9 cellular contexts compared by ENCODE assay signal in genomic region chr5:145811834-145812625, GRCh38. TPM values are rescaled to one million over a fixed set of nuclear protein-coding genes. Genes with fewer than 3 reads are reported as not detected.
DNase-seq lines count a peak whose midpoint lies in the region; ATAC-seq and TF ChIP-seq lines count a peak whose summit lies in the region.
"Had no signal": no experiment of that assay in that cellular context is flagged by ENCODE, and none has a peak within 500 bp of the region (broad histone marks: within the 10 kb centered on the region; RNA-seq: fewer than 3 reads in every experiment).

No MANE protein-coding gene starts in this region.

- H3K9me3 ChIP-seq in vagina (no peaks in the 10 kb centered on the region), upper lobe of left lung (no peaks in the 10 kb centered on the region)
- H3K9me3 ChIP-seq: thoracic aorta had no signal

- H3K27ac ChIP-seq in vagina (no peak overlapping the region), upper lobe of left lung (no peak overlapping the region)
- H3K27ac ChIP-seq: thoracic aorta had no signal

- H3K36me3 ChIP-seq in vagina (peaks cover 0 to 3% of the 10 kb centered on the region in 2 donors), H7 (replicated peaks; ENCODE audit: control insufficient read depth, insufficient read depth, low read length) (no peaks in the 10 kb centered on the region), upper lobe of left lung (peaks cover 0 to 4% (median 0%) of the 10 kb centered on the region in 4 donors)

- WGBS in upper lobe of left lung, 2 donors = 77 to 88% methylated on average over 3 of the region's 3 CpGs

- no peaks in the 10 kb centered on the region for H3K27me3 ChIP-seq in vagina
- no peaks in the 10 kb centered on the region for H3K27me3 ChIP-seq in H7 (ENCODE audit: control insufficient read depth, insufficient read depth, low read length)
- no peaks in the 10 kb centered on the region for H3K27me3 ChIP-seq in upper lobe of left lung

- ATAC-seq in left lobe of liver (peak; percentile 86), upper lobe of left lung (ENCODE audit: low FRiP score in 2 of 2) (no peak)

- peaks cover 11% of the 10 kb centered on the region for H3K4me1 Mint-ChIP-seq in brain

- peaks cover 7% of the 10 kb centered on the region for H3K36me3 Mint-ChIP-seq in brain

- intact Hi-C loops in vagina (cut with DNase I) = no loop called here

- H3K4me3 ChIP-seq in vagina = no peak overlapping the region
- no peak overlapping the region for H3K4me3 ChIP-seq in H7 (ENCODE audit: insufficient read depth, low read depth, low read length)
- H3K4me3 ChIP-seq in upper lobe of left lung = no peak overlapping the region
- H3K4me3 ChIP-seq: thoracic aorta had no signal

- peak; percentile 70 for DNase-seq in COLO668 (lab: John Stamatoyannopoulos, UW; ENCODE audit: unreplicated experiment)
- DNase-seq in NCI-H1092 treated with DMSO at 0.1 percent for 48 hours (lab: John Stamatoyannopoulos, UW) = peak; percentile 34
- no peak for DNase-seq in left lobe of liver (ENCODE audit: low spot score)
- DNase-seq in HPDE6-E6E7 (ENCODE audit: extremely low spot score) = no peak
- no peak for DNase-seq in vagina (ENCODE audit: extremely low spot score in 2 of 2)
- DNase-seq in H7 = no peak
- no peak for DNase-seq in upper lobe of left lung

- peaks cover 4% of the 10 kb centered on the region for H3K27me3 Mint-ChIP-seq in brain

- peak overlapping the region in 3 of 5 experiments; percentile 5 to 14 (median 6) for H3K27ac Mint-ChIP-seq in brain

- peak; percentile 43 to 60 for TF ChIP-seq CTCF in brain (conservative IDR thresholded peaks at IDR 0.05)
- TF ChIP-seq CTCF in vagina (IDR thresholded peaks at IDR 0.05) = no peak
- peak in 1 of 6 experiments; percentile 19 for TF ChIP-seq CTCF in upper lobe of left lung (IDR thresholded peaks at IDR 0.05)

- TF ChIP-seq POLR2A in vagina (IDR thresholded peaks at IDR 0.05) (no peak), upper lobe of left lung (IDR thresholded peaks at IDR 0.05) (no peak)

- H3K4me1 ChIP-seq in vagina (no peaks in the 10 kb centered on the region), upper lobe of left lung (no peaks in the 10 kb centered on the region)

- H3K4me3 Mint-ChIP-seq in brain = no peak overlapping the region

- no peak for TF ChIP-seq EP300 in upper lobe of left lung (IDR thresholded peaks at IDR 0.05)

- no peaks in the 10 kb centered on the region for H3K9me3 Mint-ChIP-seq in brain

RNA-seq across cellular contexts. Expression of gene PRELID2, which starts 23.1 kb away (rescaled TPM):
- 2.4 TPM for polyA plus RNA-seq in brain (ENCODE audit: insufficient read depth, low read depth, low replicate concordance)
- 3.3 TPM for total RNA-seq in left lobe of liver
- 16.2 TPM for total RNA-seq in vagina
- total RNA-seq in H7 (2014; rRNA removed; shearing (Covaris generic)) = 4.1 and 8.9 TPM in 2 replicates
- total RNA-seq in upper lobe of left lung = 10 to 100 TPM in 2 of 6 donors, 1 to 10 TPM in 4; 3.2 to 13.7 (median 6.5) TPM

Comparison
In these comparisons a context has a peak if more than half of its experiments do, and no peak if none do; other contexts are left out.
1. DNase-seq: peak in COLO668 (single experiment) and NCI-H1092 treated with DMSO at 0.1 percent for 48 hours (single experiment); none in left lobe of liver (single experiment), HPDE6-E6E7 (single experiment), vagina (0 of 2), H7 (single experiment) and upper lobe of left lung (0 of 2).
2. CTCF ChIP-seq: peak in brain (2 of 2); none in vagina (0 of 3).